ENCODE assay signal across 8 cellular contexts in genomic region chr15:72271221-72271620, GRCh38. TPM values are rescaled to one million over a fixed set of nuclear protein-coding genes. Genes with fewer than 3 reads are reported as not detected.
DNase-seq lines count a peak whose midpoint lies in the region; ATAC-seq and TF ChIP-seq lines count a peak whose summit lies in the region.

No MANE protein-coding gene starts in this region.

- H3K4me1 ChIP-seq in cardiac muscle cell (ENCODE audit: low read depth) (peaks cover 18% of the 10 kb centered on the region), right cardiac atrium (ENCODE audit: control insufficient read depth, insufficient read depth, low read length) (no peaks in the 10 kb centered on the region), iPS-20b (ENCODE audit: insufficient read depth, low read length) (peaks cover 3% of the 10 kb centered on the region; the same call in 1 of the 2 replicates), thoracic aorta (ENCODE audit: control insufficient read depth in 1 of 2, low read depth in 2 of 2) (peaks cover 15 to 23% of the 10 kb centered on the region in 2 donors)

- peak overlapping the region; percentile 94 for H3K27ac ChIP-seq in cardiac muscle cell
- no peak overlapping the region for H3K27ac ChIP-seq in right cardiac atrium (ENCODE audit: low read length)
- H3K27ac ChIP-seq in iPS-20b (ENCODE audit: low read length) = no peak overlapping the region
- peak overlapping the region in 1 of 2 donors; percentile 86 for H3K27ac ChIP-seq in thoracic aorta

- H3K27ac Mint-ChIP-seq in activated T-helper 2 cell treated with anti-CD3 and anti-CD28 coated beads, Interferon-gamma antibody, Interleukin-2, Interleukin-4, amounts not matched to agents 10 μg/mL and 5 μg/mL and 100 μg/mL, durations not matched to agents 14 hours and 24 hours and 36 hours = peak overlapping the region; percentile 4

- peaks cover 27% of the 10 kb centered on the region for H3K36me3 ChIP-seq in cardiac muscle cell
- peaks cover 27% of the 10 kb centered on the region for H3K36me3 ChIP-seq in iPS-20b (ENCODE audit: insufficient read depth, low read depth, low read length)
- peaks cover 24% of the 10 kb centered on the region for H3K36me3 ChIP-seq in thoracic aorta

- H3K9ac ChIP-seq in iPS-20b (ENCODE audit: low read depth, low read length) = no peak overlapping the region

- DNase-seq in cardiac muscle cell (ENCODE audit: low read depth in 1 of 2, low spot score in 1 of 2) = no peak
- DNase-seq in right cardiac atrium = no peak
- DNase-seq in activated T-helper 2 cell treated with anti-CD3 and anti-CD28 coated beads, Interferon-gamma antibody, Interleukin-2, Interleukin-4, amounts not matched to agents 10 μg/mL and 5 μg/mL and 100 μg/mL, durations not matched to agents 14 hours and 24 hours and 36 hours (ENCODE audit: low spot score) = no peak
- no peak for DNase-seq in thoracic aorta (ENCODE audit: low spot score)
- no peak for DNase-seq in DMS79 treated with DMSO at 0.1 percent for 48 hours (lab: John Stamatoyannopoulos, UW)
- DNase-seq in NCI-H146 (lab: John Stamatoyannopoulos, UW) = no peak
- no peak for DNase-seq in activated CD4-positive, CD25-positive, alpha-beta regulatory T cell treated with anti-CD3 and anti-CD28 coated beads, Interleukin-2, amount 50 U/mL, for 72 hours

- intact Hi-C loops in right cardiac atrium (cut with DNase I) = loop anchor here in 2 of 4 donors (5.0 to 10.0 kb wide), 3 partner anchors 39 to 74 kb away; partner anchors contain the start of genes GRAMD2A (in 1 of the 2) and PKM (in 1 of the 2)
- intact Hi-C loops in activated T-helper 2 cell treated with anti-CD3 and anti-CD28 coated beads, Interferon-gamma antibody, Interleukin-2, Interleukin-4, amounts not matched to agents 10 μg/mL and 5 μg/mL and 100 μg/mL, durations not matched to agents 14 hours and 24 hours and 36 hours (cut with micrococcal nuclease) = loop anchor here (5.0 kb wide), 2 partner anchors 106 to 201 kb away; partner anchors contain the start of genes ARIH1 and HEXA

- WGBS in right cardiac atrium = 80% methylated on average over 4 of the region's 4 CpGs

- no peaks in the 10 kb centered on the region for H3K27me3 ChIP-seq in cardiac muscle cell
- H3K27me3 ChIP-seq in right cardiac atrium (ENCODE audit: control insufficient read depth, insufficient read depth) = no peaks in the 10 kb centered on the region
- peaks cover 12% of the 10 kb centered on the region for H3K27me3 ChIP-seq in iPS-20b (ENCODE audit: insufficient read depth, low read length)
- no peaks in the 10 kb centered on the region for H3K27me3 ChIP-seq in thoracic aorta (replicated peaks; ENCODE audit: insufficient read depth)

- H3K36me3 Mint-ChIP-seq in activated T-helper 2 cell treated with anti-CD3 and anti-CD28 coated beads, Interferon-gamma antibody, Interleukin-2, Interleukin-4, amounts not matched to agents 10 μg/mL and 5 μg/mL and 100 μg/mL, durations not matched to agents 14 hours and 24 hours and 36 hours (ENCODE audit: low read depth) = peaks cover 37% of the 10 kb centered on the region

- H3K9me3 Mint-ChIP-seq in activated T-helper 2 cell treated with anti-CD3 and anti-CD28 coated beads, Interferon-gamma antibody, Interleukin-2, Interleukin-4, amounts not matched to agents 10 μg/mL and 5 μg/mL and 100 μg/mL, durations not matched to agents 14 hours and 24 hours and 36 hours = no peaks in the 10 kb centered on the region

- ATAC-seq in right cardiac atrium (no peak), thoracic aorta (ENCODE audit: insufficient number of reproducible peaks, low FRiP score, low read depth) (no peak)

- peak overlapping the region; percentile 100 for H3K4me3 ChIP-seq in cardiac muscle cell
- no peak overlapping the region for H3K4me3 ChIP-seq in right cardiac atrium (ENCODE audit: low read length)
- peak overlapping the region; percentile 87 for H3K4me3 ChIP-seq in iPS-20b (ENCODE audit: low read length)
- peak overlapping the region; percentile 92 for H3K4me3 ChIP-seq in thoracic aorta

- H3K4me3 Mint-ChIP-seq in activated T-helper 2 cell treated with anti-CD3 and anti-CD28 coated beads, Interferon-gamma antibody, Interleukin-2, Interleukin-4, amounts not matched to agents 10 μg/mL and 5 μg/mL and 100 μg/mL, durations not matched to agents 14 hours and 24 hours and 36 hours (ENCODE audit: low read depth) = peak overlapping the region; percentile 93

- H3K4me1 Mint-ChIP-seq in activated T-helper 2 cell treated with anti-CD3 and anti-CD28 coated beads, Interferon-gamma antibody, Interleukin-2, Interleukin-4, amounts not matched to agents 10 μg/mL and 5 μg/mL and 100 μg/mL, durations not matched to agents 14 hours and 24 hours and 36 hours (ENCODE audit: low read depth) = peaks cover 32% of the 10 kb centered on the region

- H3K9me3 ChIP-seq in cardiac muscle cell (ENCODE audit: low read depth) (no peaks in the 10 kb centered on the region), right cardiac atrium (ENCODE audit: control insufficient read depth, low read length) (no peaks in the 10 kb centered on the region), iPS-20b (ENCODE audit: insufficient read depth, low read depth, low read length) (no peaks in the 10 kb centered on the region), thoracic aorta (no peaks in the 10 kb centered on the region)

- TF ChIP-seq CTCF in cardiac muscle cell (IDR thresholded peaks at IDR 0.05; ENCODE audit: low read depth, low read length) = no peak
- TF ChIP-seq CTCF in thoracic aorta (IDR thresholded peaks at IDR 0.05) = no peak

- peaks cover 6% of the 10 kb centered on the region for H3K27me3 Mint-ChIP-seq in activated T-helper 2 cell treated with anti-CD3 and anti-CD28 coated beads, Interferon-gamma antibody, Interleukin-2, Interleukin-4, amounts not matched to agents 10 μg/mL and 5 μg/mL and 100 μg/mL, durations not matched to agents 14 hours and 24 hours and 36 hours (ENCODE audit: low read depth)

RNA-seq across cellular contexts. Expression of gene PARP6, which starts 1.1 kb away (rescaled TPM):
- total RNA-seq in cardiac muscle cell (41.5 and 41.9 TPM in 2 replicates), right cardiac atrium (10 to 100 TPM; 39.7 to 53.6 (median 45.0) TPM), thoracic aorta (10 to 100 TPM; 44.0 to 49.9 TPM)
- polyA plus RNA-seq in cardiac muscle cell (65.1 and 72.8 TPM in 2 replicates), right cardiac atrium (34.5 TPM)
- total RNA-seq in activated T-helper 2 cell treated with anti-CD3 and anti-CD28 coated beads, Interferon-gamma antibody, Interleukin-2, Interleukin-4, amounts not matched to agents 10 μg/mL and 5 μg/mL and 100 μg/mL, durations not matched to agents 14 hours and 24 hours and 36 hours = 65.4 and 73.1 TPM in 2 replicates

RNA-seq across cellular contexts. Expression of gene PKM, which starts 40.2 kb away (rescaled TPM):
- total RNA-seq in cardiac muscle cell (1,894 and 2,333 TPM in 2 replicates), right cardiac atrium (1,000 to 10,000 TPM in 2 of 4 donors, 100 to 1,000 TPM in 2; 822 to 1,102 (median 1,021) TPM), thoracic aorta (100 to 1,000 TPM; 515 to 544 TPM)
- polyA plus RNA-seq in cardiac muscle cell (2,112 and 2,578 TPM in 2 replicates), right cardiac atrium (840 TPM)
- total RNA-seq in activated T-helper 2 cell treated with anti-CD3 and anti-CD28 coated beads, Interferon-gamma antibody, Interleukin-2, Interleukin-4, amounts not matched to agents 10 μg/mL and 5 μg/mL and 100 μg/mL, durations not matched to agents 14 hours and 24 hours and 36 hours = 2,347 and 2,391 TPM in 2 replicates

RNA-seq across cellular contexts. Expression of gene CELF6, which starts 48.7 kb away (rescaled TPM):
- 1.3 and 2.5 TPM in 2 replicates for total RNA-seq in cardiac muscle cell
- polyA plus RNA-seq in cardiac muscle cell = 0.76 and 0.77 TPM in 2 replicates
- 1 to 10 TPM in 3 of 4 donors, under 1 TPM in 1; 0.42 to 2.2 (median 1.4) TPM for total RNA-seq in right cardiac atrium
- 1.5 TPM for polyA plus RNA-seq in right cardiac atrium
- 0.16 and 0.30 TPM in 2 replicates for total RNA-seq in activated T-helper 2 cell treated with anti-CD3 and anti-CD28 coated beads, Interferon-gamma antibody, Interleukin-2, Interleukin-4, amounts not matched to agents 10 μg/mL and 5 μg/mL and 100 μg/mL, durations not matched to agents 14 hours and 24 hours and 36 hours
- 1 to 10 TPM; 2.3 to 4.1 TPM for total RNA-seq in thoracic aorta
